Comparison of ENCODE assay signal across 7 cellular contexts in genomic region chr15:20472983-20473382, GRCh38.
DNase-seq lines count a peak whose midpoint lies in the region; ATAC-seq lines count a peak whose summit lies in the region.
"Not testable (repeated sequence)": the region's sequence is repeated elsewhere in the genome, so short reads cannot be mapped to it uniquely, and the experiment has no call there.

No MANE protein-coding gene starts in this region.

- not testable (repeated sequence) for H3K4me1 Mint-ChIP-seq in stimulated activated effector memory CD8-positive, alpha-beta T cell treated with anti-CD3 and anti-CD28 coated beads, Interleukin-12 subunit alpha, Interleukin-12 subunit beta, amount 100 ng/mL, for 72 hours

- ATAC-seq in GM18868 (IDR thresholded peaks at IDR 0.05; ENCODE audit: unreplicated experiment), result peak; percentile 79
- ATAC-seq in GM19463 (IDR thresholded peaks at IDR 0.05; ENCODE audit: unreplicated experiment), result peak; percentile 90
- ATAC-seq in GM21529 (IDR thresholded peaks at IDR 0.05; ENCODE audit: unreplicated experiment), result peak; percentile 63
- ATAC-seq in HG02642 (IDR thresholded peaks at IDR 0.05; ENCODE audit: poor library complexity, unreplicated experiment), result peak; percentile 60
- ATAC-seq in HG03175 (IDR thresholded peaks at IDR 0.05; ENCODE audit: unreplicated experiment), result peak; percentile 50
- ATAC-seq in HG03469 (IDR thresholded peaks at IDR 0.05; ENCODE audit: unreplicated experiment), result peak; percentile 74
- peak; percentile 43 for ATAC-seq in stimulated activated effector memory CD8-positive, alpha-beta T cell treated with anti-CD3 and anti-CD28 coated beads, Interleukin-12 subunit alpha, Interleukin-12 subunit beta, amount 100 ng/mL, for 72 hours

- DNase-seq in stimulated activated effector memory CD8-positive, alpha-beta T cell treated with anti-CD3 and anti-CD28 coated beads, Interleukin-12 subunit alpha, Interleukin-12 subunit beta, amount 100 ng/mL, for 72 hours (ENCODE audit: low spot score in 2 of 2), result not testable (repeated sequence)

- H3K27ac Mint-ChIP-seq in stimulated activated effector memory CD8-positive, alpha-beta T cell treated with anti-CD3 and anti-CD28 coated beads, Interleukin-12 subunit alpha, Interleukin-12 subunit beta, amount 100 ng/mL, for 72 hours, result not testable (repeated sequence)

- not testable (repeated sequence) for H3K9me3 Mint-ChIP-seq in stimulated activated effector memory CD8-positive, alpha-beta T cell treated with anti-CD3 and anti-CD28 coated beads, Interleukin-12 subunit alpha, Interleukin-12 subunit beta, amount 100 ng/mL, for 72 hours

- H3K4me3 Mint-ChIP-seq in stimulated activated effector memory CD8-positive, alpha-beta T cell treated with anti-CD3 and anti-CD28 coated beads, Interleukin-12 subunit alpha, Interleukin-12 subunit beta, amount 100 ng/mL, for 72 hours, result not testable (repeated sequence)

- H3K36me3 Mint-ChIP-seq in stimulated activated effector memory CD8-positive, alpha-beta T cell treated with anti-CD3 and anti-CD28 coated beads, Interleukin-12 subunit alpha, Interleukin-12 subunit beta, amount 100 ng/mL, for 72 hours, result not testable (repeated sequence)
